In the genomic region with DNA sequence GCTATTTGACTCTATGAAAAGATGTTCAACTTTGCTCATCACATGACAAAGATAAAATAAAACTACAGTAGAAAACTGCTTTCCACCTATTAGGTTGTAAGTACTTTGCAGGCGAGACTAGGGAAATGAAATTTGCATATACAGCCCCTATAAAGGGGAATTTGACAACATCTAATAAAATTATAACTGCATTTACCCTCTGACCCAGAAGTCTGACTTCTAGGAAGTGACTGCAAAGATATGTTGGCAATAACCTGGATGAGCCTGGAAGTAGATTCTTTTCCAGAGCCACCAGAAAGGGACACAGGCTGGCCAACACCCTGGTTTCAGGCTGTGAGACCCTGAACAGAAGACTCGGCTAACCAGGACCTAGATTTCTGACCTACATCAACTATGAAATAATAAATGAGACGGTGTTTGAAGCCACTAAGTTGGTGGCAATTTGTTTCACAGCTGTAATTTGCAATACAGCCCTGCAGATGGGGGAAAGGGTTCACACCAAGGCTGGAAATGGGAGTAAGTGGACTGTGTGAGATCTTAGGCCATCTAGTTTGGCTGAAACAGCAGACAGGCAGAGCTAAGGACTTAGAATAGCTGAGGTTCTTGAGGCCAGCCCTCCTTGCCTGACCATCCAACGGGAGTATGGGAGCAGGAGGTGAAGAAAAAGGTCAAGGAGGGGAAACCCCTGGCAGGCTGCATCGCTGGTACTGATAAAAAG, we compare ENCODE assay signal across 8 cellular contexts.
A peak's percentile ranks its signal among the peaks of the same experiment; 100 is the strongest.
DNase-seq lines count a peak whose midpoint lies in the region; TF ChIP-seq lines count a peak whose summit lies in the region.

No MANE protein-coding gene starts in this region.

- intact Hi-C loops in dorsolateral prefrontal cortex (cut with DNase I) = loop anchor here (2.0 to 5.0 kb wide), 2 partner anchors 171 kb away; no protein-coding TSS in a partner anchor

- peak overlapping the region in 11 of 59 donors; percentile 7 to 64 (median 25) for H3K27ac ChIP-seq in dorsolateral prefrontal cortex

- DNase-seq in DMS153 treated with DMSO at 0.1 percent for 48 hours (lab: John Stamatoyannopoulos, UW; ENCODE audit: unreplicated experiment) (peak; percentile 3), NB4 (ENCODE audit: low read depth) (peak; percentile 20), dorsolateral prefrontal cortex (no peak), myocyte (ENCODE audit: low read depth) (peak; percentile 56), HuH-7 (ENCODE audit: low spot score) (no peak), NCI-H1694 (lab: John Stamatoyannopoulos, UW) (no peak), germinal center (ENCODE audit: low spot score) (no peak)
- DNase-seq in activated CD4-positive, alpha-beta T cell treated with anti-CD3 and anti-CD28 coated beads, Interleukin-2, amount 50 U/mL, for 1 hour = no peak

- TF ChIP-seq CTCF in NB4 (IDR thresholded peaks at IDR 0.05; ENCODE audit: low read depth, low read length) = no peak
- peak in 49 of 56 donors; percentile 16 to 71 (median 42) for TF ChIP-seq CTCF in dorsolateral prefrontal cortex (IDR thresholded peaks at IDR 0.05 in 54 of 56, conservative IDR thresholded peaks at IDR 0.05 in 2 of 56; ENCODE audit: low read depth in 1 of 56, partially characterized antibody in 56 of 56)

- no peaks in the 10 kb centered on the region for H3K27me3 ChIP-seq in dorsolateral prefrontal cortex

- H3K4me3 ChIP-seq in NB4 (ENCODE audit: low read depth, low read length) = no peak overlapping the region
- no peak overlapping the region for H3K4me3 ChIP-seq in dorsolateral prefrontal cortex

- no peak for TF ChIP-seq POLR2A in NB4 (IDR thresholded peaks at IDR 0.05; ENCODE audit: extremely low read depth, insufficient read length)

Comparison
In these comparisons a context has a peak if more than half of its experiments do, and no peak if none do; other contexts are left out.
1. DNase-seq: peak in DMS153 treated with DMSO at 0.1 percent for 48 hours (single experiment), NB4 (single experiment) and myocyte (single experiment); none in dorsolateral prefrontal cortex (0 of 10), HuH-7 (single experiment), NCI-H1694 (single experiment), activated CD4-positive, alpha-beta T cell treated with anti-CD3 and anti-CD28 coated beads, Interleukin-2, amount 50 U/mL, for 1 hour (single experiment) and germinal center (single experiment).